ENCODE assay signal across 8 cellular contexts in the genomic region with DNA sequence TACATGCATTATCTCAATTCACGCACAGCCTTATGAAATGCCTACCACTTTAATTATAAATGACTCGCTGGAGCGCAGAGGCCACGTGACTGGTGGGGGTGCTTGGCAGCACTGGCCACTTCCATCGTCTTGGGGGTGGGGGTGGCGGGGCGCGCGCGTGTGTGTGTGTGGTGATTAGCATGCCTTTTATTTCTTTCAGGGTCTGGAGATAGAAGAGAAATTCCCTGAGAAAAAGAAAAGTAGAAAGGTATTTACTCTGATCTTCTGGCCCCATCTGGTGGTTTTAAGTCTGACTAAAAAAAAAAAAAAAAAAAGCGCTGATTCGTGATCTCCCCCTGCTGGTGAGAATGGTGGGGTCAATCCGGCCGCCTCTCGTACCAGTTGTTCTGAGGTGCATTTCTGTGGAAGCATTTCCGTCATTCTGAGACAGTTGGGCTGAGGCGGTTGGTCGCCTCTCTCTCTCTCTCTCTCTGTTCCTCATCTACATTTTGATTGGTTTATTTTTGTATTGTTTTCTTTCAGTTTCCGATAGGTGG. TPM values are rescaled to one million over a fixed set of nuclear protein-coding genes. Genes with fewer than 3 reads are reported as not detected.
DNase-seq lines count a peak whose midpoint lies in the region; ATAC-seq and TF ChIP-seq lines count a peak whose summit lies in the region.

A gene with protein sequence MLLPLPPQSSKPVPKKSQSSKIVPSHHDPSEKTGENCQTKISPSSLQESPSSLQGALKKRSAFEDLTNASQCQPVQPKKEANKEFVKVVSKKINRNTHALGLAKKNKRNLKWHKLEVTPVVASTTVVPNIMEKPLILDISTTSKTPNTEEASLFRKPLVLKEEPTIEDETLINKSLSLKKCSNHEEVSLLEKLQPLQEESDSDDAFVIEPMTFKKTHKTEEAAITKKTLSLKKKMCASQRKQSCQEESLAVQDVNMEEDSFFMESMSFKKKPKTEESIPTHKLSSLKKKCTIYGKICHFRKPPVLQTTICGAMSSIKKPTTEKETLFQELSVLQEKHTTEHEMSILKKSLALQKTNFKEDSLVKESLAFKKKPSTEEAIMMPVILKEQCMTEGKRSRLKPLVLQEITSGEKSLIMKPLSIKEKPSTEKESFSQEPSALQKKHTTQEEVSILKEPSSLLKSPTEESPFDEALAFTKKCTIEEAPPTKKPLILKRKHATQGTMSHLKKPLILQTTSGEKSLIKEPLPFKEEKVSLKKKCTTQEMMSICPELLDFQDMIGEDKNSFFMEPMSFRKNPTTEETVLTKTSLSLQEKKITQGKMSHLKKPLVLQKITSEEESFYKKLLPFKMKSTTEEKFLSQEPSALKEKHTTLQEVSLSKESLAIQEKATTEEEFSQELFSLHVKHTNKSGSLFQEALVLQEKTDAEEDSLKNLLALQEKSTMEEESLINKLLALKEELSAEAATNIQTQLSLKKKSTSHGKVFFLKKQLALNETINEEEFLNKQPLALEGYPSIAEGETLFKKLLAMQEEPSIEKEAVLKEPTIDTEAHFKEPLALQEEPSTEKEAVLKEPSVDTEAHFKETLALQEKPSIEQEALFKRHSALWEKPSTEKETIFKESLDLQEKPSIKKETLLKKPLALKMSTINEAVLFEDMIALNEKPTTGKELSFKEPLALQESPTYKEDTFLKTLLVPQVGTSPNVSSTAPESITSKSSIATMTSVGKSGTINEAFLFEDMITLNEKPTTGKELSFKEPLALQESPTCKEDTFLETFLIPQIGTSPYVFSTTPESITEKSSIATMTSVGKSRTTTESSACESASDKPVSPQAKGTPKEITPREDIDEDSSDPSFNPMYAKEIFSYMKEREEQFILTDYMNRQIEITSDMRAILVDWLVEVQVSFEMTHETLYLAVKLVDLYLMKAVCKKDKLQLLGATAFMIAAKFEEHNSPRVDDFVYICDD (N-terminal part only) (plus strand): TSS at position 402 of the 536 bp plus-strand sequence. CDS start 80,399 bp downstream, outside the sequence.

- TF ChIP-seq CTCF in GM12875 (IDR thresholded peaks at IDR 0.05; ENCODE audit: borderline replicate concordance, insufficient read depth, low read depth, low read length) (peak; percentile 53; the same call in 1 of the 2 replicates), NB4 (IDR thresholded peaks at IDR 0.05; ENCODE audit: low read depth, low read length) (peak; percentile 39), right atrium auricular region (IDR thresholded peaks at IDR 0.05) (peak; percentile 42 to 66)

- peaks cover 18% of the 10 kb centered on the region for H3K27me3 ChIP-seq in adipocyte (replicated peaks; ENCODE audit: control insufficient read depth, insufficient read depth, low read length)
- H3K27me3 ChIP-seq in right atrium auricular region = no peaks in the 10 kb centered on the region

- DNase-seq in NB4 (ENCODE audit: low read depth) (peak; percentile 71), T follicular helper cell (ENCODE audit: low read depth) (peak; percentile 58), adipocyte (ENCODE audit: low read depth) (peak; percentile 74), right atrium auricular region (ENCODE audit: low spot score) (peak; percentile 75), retina (peak; percentile 85), cortex of kidney (lab: John Stamatoyannopoulos, UW) (no peak)

- H3K9me3 ChIP-seq in adipocyte (ENCODE audit: control insufficient read depth, low read length) (no peaks in the 10 kb centered on the region), right atrium auricular region (no peaks in the 10 kb centered on the region)

- H3K36me3 ChIP-seq in adipocyte (ENCODE audit: control insufficient read depth, insufficient read depth, low read length, severe bottlenecking) (no peaks in the 10 kb centered on the region), right atrium auricular region (no peaks in the 10 kb centered on the region)

- H3K4me3 ChIP-seq in GM12875 (ENCODE audit: low read depth, low read length) (peak within 1 kb of the TSS; percentile 8), NB4 (ENCODE audit: low read depth, low read length) (no peak within 1 kb of the TSS), adipocyte (ENCODE audit: low read length) (peak within 1 kb of the TSS; percentile 53), right atrium auricular region (peak within 1 kb of the TSS; percentile 15 to 33)

- TF ChIP-seq POLR2A in NB4 (IDR thresholded peaks at IDR 0.05; ENCODE audit: extremely low read depth, insufficient read length) = no peak

- peak; percentile 96 for ATAC-seq in HG02623 (IDR thresholded peaks at IDR 0.05; ENCODE audit: unreplicated experiment)

- peak within 1 kb of the TSS; percentile 60 for H3K9ac ChIP-seq in adipocyte (ENCODE audit: low read length)

- H3K4me1 ChIP-seq in adipocyte (ENCODE audit: control insufficient read depth, insufficient read depth, low read length) (no peaks in the 10 kb centered on the region), right atrium auricular region (peaks cover 0 to 8% of the 10 kb centered on the region in 2 donors)

- H3K27ac ChIP-seq in right atrium auricular region = peak within 1 kb of the TSS in 1 of 2 donors; percentile 11

RNA-seq across cellular contexts. Expression of the gene that starts here (rescaled TPM):
- not detected for total RNA-seq in right atrium auricular region

Comparison
In these comparisons a context has a peak if more than half of its experiments do, and no peak if none do; other contexts are left out.
1. Peak in DNase-seq and H3K4me3 ChIP-seq in right atrium auricular region; RNA of the gene not detected or under 1 TPM.